Comparison of ENCODE assay signal across 34 cellular contexts in the genomic region with DNA sequence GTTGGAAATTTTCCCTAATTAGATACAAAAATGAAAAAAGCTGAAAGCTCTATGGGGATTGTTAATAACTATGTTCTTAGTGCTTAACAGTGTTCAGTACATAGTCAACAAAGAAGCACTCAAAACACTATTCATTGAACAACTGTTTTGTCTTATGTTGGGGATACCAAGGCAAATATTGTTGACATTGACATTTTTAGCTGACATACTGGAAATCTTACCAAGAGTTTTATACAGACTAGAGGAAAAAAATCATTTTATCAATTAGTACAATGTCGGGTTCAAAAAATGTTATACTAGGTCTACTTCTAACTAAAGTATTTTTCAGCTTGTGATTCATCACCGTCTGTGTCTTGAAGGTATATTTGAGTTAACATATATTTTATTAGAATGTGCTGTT.
"Had no signal": no experiment of that assay in that cellular context is flagged by ENCODE, and none has a peak within 500 bp of the region (broad histone marks: within the 10 kb centered on the region; RNA-seq: fewer than 3 reads in every experiment).

No MANE protein-coding gene starts in this region.

- DNase-seq: activated B cell treated with CpG ODN at 0.5 μM for 24 hours; activated CD4-positive, alpha-beta memory T cell treated with anti-CD3 and anti-CD28 coated beads for 36 hours; activated CD4-positive, alpha-beta T cell treated with anti-CD3 and anti-CD28 coated beads for 4 hours; activated CD4-positive, alpha-beta T cell treated with anti-CD3 and anti-CD28 coated beads, Interleukin-2, amount 10 ng/mL, durations not matched to agents 24 days and 14 days; activated CD4-positive, alpha-beta T cell treated with anti-CD3 and anti-CD28 coated beads, Interleukin-2, amount 50 U/mL, for 1 hour; activated CD4-positive, alpha-beta T cell treated with anti-CD3 and anti-CD28 coated beads, Interleukin-2, amount 50 U/mL, for 4 hours; activated CD4-positive, CD25-positive, alpha-beta regulatory T cell treated with anti-CD3 and anti-CD28 coated beads, Interleukin-2, amount 50 U/mL, for 72 hours; activated CD8-positive, alpha-beta memory T cell treated with anti-CD3 and anti-CD28 coated beads, Interleukin-2, amount 50 U/mL, for 4 hours; activated CD8-positive, alpha-beta T cell treated with anti-CD3 and anti-CD28 coated beads for 36 hours; activated effector memory CD4-positive, alpha-beta T cell treated with anti-CD3 and anti-CD28 coated beads, Interleukin-2, amount 50 U/mL, for 16 hours; activated gamma-delta T cell treated with Interleukin-2 at 50 U/mL for 16 hours; activated naive CD4-positive, alpha-beta T cell; activated naive CD4-positive, alpha-beta T cell treated with anti-CD3 and anti-CD28 coated beads for 36 hours; activated naive CD4-positive, alpha-beta T cell treated with anti-CD3 and anti-CD28 coated beads, Interleukin-2, amount 50 U/mL, for 16 hours; activated naive CD8-positive, alpha-beta T cell treated with anti-CD3 and anti-CD28 coated beads for 36 hours; activated T-cell treated with anti-CD3 and anti-CD28 coated beads for 4 hours; activated T-cell treated with anti-CD3 and anti-CD28 coated beads, Interleukin-2, amount 50 U/mL, for 1 hour; activated T-cell treated with anti-CD3 and anti-CD28 coated beads, Interleukin-2, amount 50 U/mL, for 4 hours; activated T-cell treated with anti-CD3 and anti-CD28 coated beads, Interleukin-2, amount 50 U/mL, for 72 hours; adrenal gland; amniotic stem cell; aorta; body of pancreas; brain microvascular endothelial cell; caudate nucleus; cerebellar nuclear complex; T-helper 2 cell; T-helper 9 cell had no signal

- H3K27ac ChIP-seq: adrenal gland, body of pancreas, brain microvascular endothelial cell, breast epithelium, VCaP had no signal

- FAIRE-seq: astrocyte, TTC549 had no signal

- ATAC-seq: activated CD8-positive, alpha-beta T cell treated with anti-CD3 and anti-CD28 coated beads for 36 hours; activated naive CD4-positive, alpha-beta T cell treated with anti-CD3 and anti-CD28 coated beads, Interleukin-2, amount 50 U/mL, for 72 hours; activated T-cell treated with anti-CD3 and anti-CD28 coated beads, Interleukin-2, amount 50 U/mL, for 4 hours; activated T-cell treated with anti-CD3 and anti-CD28 coated beads, Interleukin-2, amount 50 U/mL, for 72 hours; activated T-helper 17 cell treated with anti-CD3 and anti-CD28 coated beads, Interleukin-2, amount 50 U/mL, for 72 hours; body of pancreas had no signal

- H3K4me3 ChIP-seq: adrenal gland, body of pancreas, breast epithelium had no signal

- H3K9me3 ChIP-seq: adrenal gland, body of pancreas, breast epithelium had no signal

- H3K4me1 ChIP-seq: body of pancreas, breast epithelium had no signal

- H3K27me3 ChIP-seq: adrenal gland, body of pancreas, brain microvascular endothelial cell, breast epithelium had no signal

- H3K36me3 ChIP-seq: adrenal gland, brain microvascular endothelial cell, breast epithelium had no signal
